In the genomic region with DNA sequence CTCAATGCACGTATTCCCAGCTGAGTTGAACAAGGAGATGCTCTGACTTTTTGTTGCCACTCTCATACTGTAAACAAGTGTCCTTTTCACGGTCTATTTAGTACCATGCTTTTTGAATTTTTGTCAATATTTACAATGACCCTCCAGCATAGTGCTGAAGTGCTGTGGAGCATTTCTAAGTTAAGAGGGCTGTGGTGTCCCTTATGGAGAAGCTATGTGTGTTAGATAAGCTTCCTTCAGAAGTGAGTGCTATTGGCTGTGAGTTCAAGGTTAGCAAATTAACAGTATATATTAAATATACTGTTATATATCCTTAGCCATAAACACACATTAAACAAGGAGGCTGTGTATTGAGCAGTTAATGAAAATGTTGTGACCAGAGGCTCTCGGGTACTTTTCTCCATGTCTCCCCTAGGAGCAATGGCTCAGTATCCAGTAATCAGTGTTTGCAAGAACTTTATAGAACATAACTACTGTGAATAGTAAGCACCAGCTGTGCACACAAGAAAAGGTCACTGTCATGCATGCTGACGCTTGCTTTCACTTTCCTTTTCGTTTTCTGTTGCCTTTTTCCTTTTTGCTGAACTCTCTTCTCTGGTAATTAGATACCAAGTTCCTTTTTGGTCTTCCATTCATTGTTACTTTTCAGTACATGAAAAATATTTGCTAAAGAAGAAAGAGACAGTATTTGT, we compare ENCODE assay signal across 8 cellular contexts.
DNase-seq lines count a peak whose midpoint lies in the region; ATAC-seq and TF ChIP-seq lines count a peak whose summit lies in the region.

No MANE protein-coding gene starts in this region.

- H3K27me3 Mint-ChIP-seq in brain = no peaks in the 10 kb centered on the region

- H3K4me3 Mint-ChIP-seq in brain = peak overlapping the region in 3 of 5 experiments; percentile 26 to 68 (median 36)

- H3K27ac Mint-ChIP-seq in brain = no peak overlapping the region

- no peaks in the 10 kb centered on the region for H3K9me3 Mint-ChIP-seq in brain

- DNase-seq in NCI-H460 (ENCODE audit: extremely low read depth, low read depth) (peak; percentile 30), cerebellum (ENCODE audit: low spot score) (no peak), GDM1 (lab: John Stamatoyannopoulos, UW) (no peak)

- H3K27ac ChIP-seq in BLaER1 treated with 17β-estradiol and CSF1 and Interleukin-3, amounts not matched to agents 10 nM and 100 nM = peak overlapping the region in 10 of 11 experiments; percentile 27 to 78 (median 62); a peak in 20 of 22 replicates

- H3K4me1 ChIP-seq in BLaER1 treated with 17β-estradiol and CSF1 and Interleukin-3, amounts not matched to agents 10 nM and 100 nM = peaks cover 6 to 14% (median 13%) of the 10 kb centered on the region in 10 experiments; a peak in 18 of 20 replicates
- H3K4me1 ChIP-seq in mononuclear cell (ENCODE audit: insufficient read depth, low read length) = peaks cover 5% of the 10 kb centered on the region

- H3K9me3 ChIP-seq in BLaER1 treated with 17β-estradiol and CSF1 and Interleukin-3, amounts not matched to agents 10 nM and 100 nM (replicated peaks in 1 of 11) = no peaks in the 10 kb centered on the region
- no peaks in the 10 kb centered on the region for H3K9me3 ChIP-seq in mononuclear cell (ENCODE audit: low read depth, low read length)

- TF ChIP-seq CTCF in brain (conservative IDR thresholded peaks at IDR 0.05) = no peak

- ATAC-seq in GM18868 (IDR thresholded peaks at IDR 0.05; ENCODE audit: unreplicated experiment) = peak; percentile 87
- peak; percentile 97 for ATAC-seq in HG03095 (IDR thresholded peaks at IDR 0.05; ENCODE audit: unreplicated experiment)

- H3K4me3 ChIP-seq in BLaER1 treated with 17β-estradiol and CSF1 and Interleukin-3, amounts not matched to agents 10 nM and 100 nM = peak overlapping the region; percentile 11 to 48 (median 41); a peak in 13 of 20 replicates
- peak overlapping the region; percentile 36 for H3K4me3 ChIP-seq in mononuclear cell (ENCODE audit: low read length)

- peak overlapping the region; percentile 19 to 61 (median 44); a peak in 18 of 22 replicates for H3K9ac ChIP-seq in BLaER1 treated with 17β-estradiol and CSF1 and Interleukin-3, amounts not matched to agents 10 nM and 100 nM

- H3K4me2 ChIP-seq in BLaER1 treated with 17β-estradiol and CSF1 and Interleukin-3, amounts not matched to agents 10 nM and 100 nM = peak overlapping the region; percentile 52 to 84 (median 68)

- peaks cover 4% of the 10 kb centered on the region for H3K4me1 Mint-ChIP-seq in brain

- H3K27me3 ChIP-seq in BLaER1 treated with 17β-estradiol and CSF1 and Interleukin-3, amounts not matched to agents 10 nM and 100 nM = no peaks in the 10 kb centered on the region
- H3K27me3 ChIP-seq in mononuclear cell (ENCODE audit: insufficient read depth, low read length) = no peaks in the 10 kb centered on the region

- H4K20me1 ChIP-seq in BLaER1 treated with 17β-estradiol and CSF1 and Interleukin-3, amounts not matched to agents 10 nM and 100 nM = no peaks in the 10 kb centered on the region

- H3K36me3 ChIP-seq in BLaER1 treated with 17β-estradiol and CSF1 and Interleukin-3, amounts not matched to agents 10 nM and 100 nM = no peaks in the 10 kb centered on the region

- H3K36me3 Mint-ChIP-seq in brain = no peaks in the 10 kb centered on the region
